Comparison of ENCODE assay signal across 7 cellular contexts in genomic region chr5:177351392-177352329, GRCh38. TPM values are rescaled to one million over a fixed set of nuclear protein-coding genes. Genes with fewer than 3 reads are reported as not detected.
A peak's percentile ranks its signal among the peaks of the same experiment; 100 is the strongest.
DNase-seq lines count a peak whose midpoint lies in the region; ATAC-seq, FAIRE-seq and TF ChIP-seq lines count a peak whose summit lies in the region.

LMAN2 (minus strand) TSS chr5:177351668; CDS start chr5:177351647, 21 bp downstream.

- TF ChIP-seq POLR2A in body of pancreas (IDR thresholded peaks at IDR 0.05): peak; percentile 49 to 82 (median 79)

- intact Hi-C loops in body of pancreas (cut with DNase I): no loop called here

- H3K9me3 ChIP-seq in body of pancreas: no peaks in the 10 kb centered on the region
- no peaks in the 10 kb centered on the region for H3K9me3 ChIP-seq in iPS DF 6.9 (ENCODE audit: control insufficient read depth, insufficient read depth, low read length)

- ATAC-seq in GM18519 (IDR thresholded peaks at IDR 0.05; ENCODE audit: low FRiP score, unreplicated experiment) (peak; percentile 81), HG03064 (IDR thresholded peaks at IDR 0.05; ENCODE audit: low read depth, unreplicated experiment) (peak; percentile 94), body of pancreas (peak; percentile 99)

- 7 to 9% methylated on average over 25 to 55 of the region's 55 CpGs for WGBS in body of pancreas, 2 donors
- no CpG with 5 or more reads among the region's 55 CpGs for WGBS in iPS DF 6.9 (ENCODE audit: insufficient coverage, insufficient read length)

- H3K4me1 ChIP-seq in body of pancreas (peaks cover 44% of the 10 kb centered on the region), iPS DF 6.9 (ENCODE audit: control insufficient read depth, insufficient read depth, low read length) (peaks cover 2% of the 10 kb centered on the region; the same call in 1 of the 2 replicates)

- peak; percentile 17 for FAIRE-seq in TTC549 (lab: Jason Lieb, UNC)

- H3K27me3 ChIP-seq in body of pancreas (no peaks in the 10 kb centered on the region), iPS DF 6.9 (ENCODE audit: control insufficient read depth, insufficient read depth, low read length) (no peaks in the 10 kb centered on the region)

- H3K4me3 ChIP-seq in body of pancreas (peak within 1 kb of the TSS; percentile 77 to 96), iPS DF 6.9 (ENCODE audit: low read length) (peak within 1 kb of the TSS; percentile 93), skeletal muscle cell (ENCODE audit: low read depth, low read length) (peak within 1 kb of the TSS; percentile 100)

- H3K36me3 ChIP-seq in body of pancreas (replicated peaks in 1 of 2; ENCODE audit: insufficient read depth in 1 of 2, low read depth in 2 of 2): no peaks in the 10 kb centered on the region
- no peaks in the 10 kb centered on the region; the same call in 1 of the 2 replicates for H3K36me3 ChIP-seq in iPS DF 6.9 (ENCODE audit: control insufficient read depth, insufficient read depth, low read length)

- TF ChIP-seq CTCF in body of pancreas (IDR thresholded peaks at IDR 0.05): peak in 1 of 7 experiments; percentile 8

- H3K27ac ChIP-seq in body of pancreas (peak within 1 kb of the TSS; percentile 83 to 96 (median 88)), iPS DF 6.9 (ENCODE audit: low read length) (no peak within 1 kb of the TSS)

- DNase-seq in NCI-H2107 treated with DMSO at 0.1 percent for 48 hours (lab: John Stamatoyannopoulos, UW; ENCODE audit: unreplicated experiment) (peak; percentile 71), body of pancreas (peak; percentile 93 to 96 (median 94)), iPS DF 6.9 (ENCODE audit: low read depth, low spot score) (peak; percentile 84), skeletal muscle cell (ENCODE audit: low read depth) (peak; percentile 90)

RNA-seq across cellular contexts. Expression of gene LMAN2, which starts in this region (rescaled TPM):
- 100 to 1,000 TPM; 218 to 227 TPM for total RNA-seq in body of pancreas
